In the genomic region with DNA sequence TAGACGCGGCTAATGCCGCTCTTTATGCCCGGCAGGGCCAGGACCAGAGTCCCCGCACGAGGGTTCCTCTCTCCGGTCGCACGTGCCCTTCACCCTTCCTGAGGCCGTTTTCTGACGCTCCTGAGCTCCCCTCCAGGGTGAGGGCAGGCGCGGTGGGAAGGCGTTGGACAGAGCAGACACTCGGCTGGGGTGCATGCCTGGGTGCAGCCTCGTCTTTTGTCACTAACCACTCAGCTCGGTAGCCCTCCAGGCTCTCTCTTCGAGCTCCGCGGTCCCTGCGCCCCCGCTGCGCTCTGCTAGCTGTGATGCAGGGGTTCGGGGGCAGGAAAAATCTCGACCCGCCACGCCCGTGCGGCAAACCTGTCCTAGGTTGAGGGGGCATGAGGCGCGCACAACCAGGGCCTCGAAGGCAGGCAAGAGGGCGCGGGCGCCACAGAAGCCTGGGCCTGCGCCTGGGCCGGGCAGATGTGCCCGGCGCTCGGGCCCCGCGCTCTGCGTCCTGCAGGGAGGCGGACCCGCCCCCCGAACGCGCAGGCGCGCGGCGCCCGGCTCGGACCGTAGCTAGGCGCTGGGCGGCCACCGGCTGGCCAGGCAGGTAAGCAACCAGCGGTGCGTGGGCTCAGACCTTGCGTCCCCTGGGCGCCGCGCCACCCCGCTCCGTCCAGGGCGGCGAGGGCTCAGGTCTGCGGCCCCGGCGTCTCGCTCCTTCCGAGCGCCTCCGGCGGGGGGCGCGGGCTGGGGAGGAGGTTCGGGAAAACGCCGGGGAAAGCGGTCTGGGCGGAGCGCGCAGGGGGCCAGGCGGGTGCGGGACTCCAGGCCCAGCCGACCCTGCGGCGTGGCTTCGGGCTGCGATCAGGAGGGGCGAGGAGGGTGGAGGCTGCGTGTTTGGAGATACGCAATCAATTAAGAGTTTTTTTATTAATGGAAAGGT, we compare ENCODE assay signal across 1 cellular context.
TF ChIP-seq lines count a peak whose summit lies in the region.

L3MBTL1 (plus strand) TSS at position 548 of the 931 bp plus-strand sequence. CDS start 5,807 bp downstream, outside the sequence.

TF ChIP-seq in HepG2, 621 proteins besides CTCF, POLR2A, EP300 and RAD21 (continued from another document and continues in another):
- TF ChIP-seq KIAA2018 (CRISPR knock-in tag; IDR thresholded peaks at IDR 0.05; ENCODE audit: borderline replicate concordance) (no peak), ZNF83 (CRISPR knock-in tag; IDR thresholded peaks at IDR 0.05; ENCODE audit: borderline replicate concordance) (peak; percentile 66; the same call in 1 of the 2 replicates), ATF7-NPFF (CRISPR knock-in tag; IDR thresholded peaks at IDR 0.05; ENCODE audit: low read depth) (peak; percentile 93), ZNF180 (CRISPR knock-in tag; IDR thresholded peaks at IDR 0.05; ENCODE audit: borderline replicate concordance, low read depth) (no peak), SATB2 (CRISPR knock-in tag; IDR thresholded peaks at IDR 0.05) (no peak), IRF2 (CRISPR knock-in tag; IDR thresholded peaks at IDR 0.05) (peak; percentile 40; the same call in 1 of the 2 replicates), WIZ (CRISPR knock-in tag; IDR thresholded peaks at IDR 0.05) (no peak), ATF3 (CRISPR knock-in tag; IDR thresholded peaks at IDR 0.05) (0 out of 2 replicates have a peak, but pooled peaks have one; percentile 56), ZNF607 (CRISPR knock-in tag; IDR thresholded peaks at IDR 0.05; ENCODE audit: borderline replicate concordance) (peak; percentile 53; the same call in 1 of the 2 replicates), ZNF33B (CRISPR knock-in tag; IDR thresholded peaks at IDR 0.05) (peak; percentile 90), ZNF772 (CRISPR knock-in tag; IDR thresholded peaks at IDR 0.05) (no peak; the same call in 1 of the 2 replicates), POGZ (CRISPR knock-in tag; IDR thresholded peaks at IDR 0.05) (peak; percentile 59; the same call in 1 of the 2 replicates), SP4 (CRISPR knock-in tag; IDR thresholded peaks at IDR 0.05) (peak; percentile 87), MAF1 (CRISPR knock-in tag; IDR thresholded peaks at IDR 0.05; ENCODE audit: borderline replicate concordance) (no peak), ZEB1 (IDR thresholded peaks at IDR 0.05; ENCODE audit: insufficient replicate concordance, low read depth) (peak; percentile 42), ZNF629 (CRISPR knock-in tag; conservative IDR thresholded peaks at IDR 0.05) (peak; percentile 5; the same call in 1 of the 2 replicates), ELK4 (CRISPR knock-in tag; IDR thresholded peaks at IDR 0.05; ENCODE audit: borderline replicate concordance) (0 out of 2 replicates have a peak, but pooled peaks have one; percentile 16), ZNF367 (CRISPR knock-in tag; IDR thresholded peaks at IDR 0.05; ENCODE audit: borderline replicate concordance) (no peak), FOXP1 (IDR thresholded peaks at IDR 0.05) (no peak), FOXP1 (CRISPR knock-in tag; IDR thresholded peaks at IDR 0.05) (no peak), TP53 (CRISPR knock-in tag; conservative IDR thresholded peaks at IDR 0.05) (no peak), MTA3 (CRISPR knock-in tag; IDR thresholded peaks at IDR 0.05) (no peak), GPBP1L1 (CRISPR knock-in tag; IDR thresholded peaks at IDR 0.05) (no peak), TEAD2 (CRISPR knock-in tag; IDR thresholded peaks at IDR 0.05) (0 out of 2 replicates have a peak, but pooled peaks have one; percentile 7), GMEB2 (CRISPR knock-in tag; IDR thresholded peaks at IDR 0.05; ENCODE audit: low read depth) (no peak), ZFP36L2 (CRISPR knock-in tag; IDR thresholded peaks at IDR 0.05) (no peak)
- TF ChIP-seq, protein P1, sequence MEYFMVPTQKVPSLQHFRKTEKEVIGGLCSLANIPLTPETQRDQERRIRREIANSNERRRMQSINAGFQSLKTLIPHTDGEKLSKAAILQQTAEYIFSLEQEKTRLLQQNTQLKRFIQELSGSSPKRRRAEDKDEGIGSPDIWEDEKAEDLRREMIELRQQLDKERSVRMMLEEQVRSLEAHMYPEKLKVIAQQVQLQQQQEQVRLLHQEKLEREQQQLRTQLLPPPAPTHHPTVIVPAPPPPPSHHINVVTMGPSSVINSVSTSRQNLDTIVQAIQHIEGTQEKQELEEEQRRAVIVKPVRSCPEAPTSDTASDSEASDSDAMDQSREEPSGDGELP (IDR thresholded peaks at IDR 0.05; ENCODE audit: borderline replicate concordance, low read depth), result peak; percentile 46; the same call in 1 of the 2 replicates
- TF ChIP-seq, protein P2, sequence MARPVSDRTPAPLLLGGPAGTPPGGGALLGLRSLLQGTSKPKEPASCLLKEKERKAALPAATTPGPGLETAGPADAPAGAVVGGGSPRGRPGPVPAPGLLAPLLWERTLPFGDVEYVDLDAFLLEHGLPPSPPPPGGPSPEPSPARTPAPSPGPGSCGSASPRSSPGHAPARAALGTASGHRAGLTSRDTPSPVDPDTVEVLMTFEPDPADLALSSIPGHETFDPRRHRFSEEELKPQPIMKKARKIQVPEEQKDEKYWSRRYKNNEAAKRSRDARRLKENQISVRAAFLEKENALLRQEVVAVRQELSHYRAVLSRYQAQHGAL (CRISPR knock-in tag; IDR thresholded peaks at IDR 0.05; ENCODE audit: not compliant biosample characterization), result no peak
- TF ChIP-seq, protein P3, sequence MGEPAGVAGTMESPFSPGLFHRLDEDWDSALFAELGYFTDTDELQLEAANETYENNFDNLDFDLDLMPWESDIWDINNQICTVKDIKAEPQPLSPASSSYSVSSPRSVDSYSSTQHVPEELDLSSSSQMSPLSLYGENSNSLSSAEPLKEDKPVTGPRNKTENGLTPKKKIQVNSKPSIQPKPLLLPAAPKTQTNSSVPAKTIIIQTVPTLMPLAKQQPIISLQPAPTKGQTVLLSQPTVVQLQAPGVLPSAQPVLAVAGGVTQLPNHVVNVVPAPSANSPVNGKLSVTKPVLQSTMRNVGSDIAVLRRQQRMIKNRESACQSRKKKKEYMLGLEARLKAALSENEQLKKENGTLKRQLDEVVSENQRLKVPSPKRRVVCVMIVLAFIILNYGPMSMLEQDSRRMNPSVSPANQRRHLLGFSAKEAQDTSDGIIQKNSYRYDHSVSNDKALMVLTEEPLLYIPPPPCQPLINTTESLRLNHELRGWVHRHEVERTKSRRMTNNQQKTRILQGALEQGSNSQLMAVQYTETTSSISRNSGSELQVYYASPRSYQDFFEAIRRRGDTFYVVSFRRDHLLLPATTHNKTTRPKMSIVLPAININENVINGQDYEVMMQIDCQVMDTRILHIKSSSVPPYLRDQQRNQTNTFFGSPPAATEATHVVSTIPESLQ (CRISPR knock-in tag; conservative IDR thresholded peaks at IDR 0.05), result no peak
